Comparison of ENCODE assay signal across 16 cellular contexts in the genomic region with DNA sequence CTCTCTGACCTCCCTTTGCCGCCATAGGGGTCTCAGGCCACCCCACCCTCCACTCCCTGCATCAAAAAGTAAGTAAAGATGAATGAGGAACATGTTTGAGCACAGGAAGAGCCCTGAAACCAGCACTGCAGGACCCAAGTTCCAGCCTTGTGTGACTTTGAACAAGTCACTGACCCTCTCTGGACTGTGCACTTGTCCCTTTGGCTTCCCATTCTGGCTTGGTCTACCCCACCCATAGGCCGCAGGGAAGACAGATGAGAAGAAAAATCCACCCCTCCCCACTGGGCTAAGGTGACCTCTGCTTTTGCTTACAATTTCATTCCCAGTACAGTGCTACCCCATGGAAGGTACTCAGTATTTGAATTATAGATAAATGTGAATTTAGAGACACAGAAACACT. TPM values are rescaled to one million over a fixed set of nuclear protein-coding genes. Genes with fewer than 3 reads are reported as not detected.
A peak's percentile ranks its signal among the peaks of the same experiment; 100 is the strongest.
DNase-seq lines count a peak whose midpoint lies in the region; ATAC-seq, FAIRE-seq and TF ChIP-seq lines count a peak whose summit lies in the region.
"Had no signal": no experiment of that assay in that cellular context is flagged by ENCODE, and none has a peak within 500 bp of the region (broad histone marks: within the 10 kb centered on the region; RNA-seq: fewer than 3 reads in every experiment).

No MANE protein-coding gene starts in this region.

- H4K12ac ChIP-seq in trophoblast cell (ENCODE audit: low read depth, low read length): no peak overlapping the region

- H4K5ac ChIP-seq in IMR-90 (ENCODE audit: low read depth, low read length): no peak overlapping the region

- no peak for DNase-seq in IMR-90
- DNase-seq in coronary artery (ENCODE audit: low spot score): no peak
- no peak for DNase-seq in HepG2 (ENCODE audit: low spot score)
- no peak for DNase-seq in trophoblast cell
- no peak for DNase-seq in cardiac septum (ENCODE audit: low spot score)
- no peak for DNase-seq in NCI-H2171 (lab: John Stamatoyannopoulos, UW)
- DNase-seq: CD4-positive, CD25-positive, alpha-beta regulatory T cell; NCI-H1105; NCI-H1694; NCI-H2227 treated with DMSO at 0.1 percent for 48 hours; NCI-H524 had no signal

- H2BK5ac ChIP-seq in IMR-90 (ENCODE audit: low read depth, low read length, poor library complexity, severe bottlenecking): no peak overlapping the region
- H2BK5ac ChIP-seq in trophoblast cell (ENCODE audit: low read depth, low read length, poor library complexity): no peak overlapping the region

- H3K9me3 ChIP-seq in IMR-90 (ENCODE audit: control insufficient read depth, insufficient read depth, low read length) (no peaks in the 10 kb centered on the region), HepG2 (ENCODE audit: low read length) (no peaks in the 10 kb centered on the region), trophoblast cell (ENCODE audit: insufficient read depth, low read depth, low read length) (peaks cover 3% of the 10 kb centered on the region)
- H3K9me3 ChIP-seq: MG63 had no signal

- H3K4me1 ChIP-seq in IMR-90 (ENCODE audit: control insufficient read depth, insufficient read depth, low read length) (peaks cover 6% of the 10 kb centered on the region; the same call in 1 of the 2 replicates), HepG2 (ENCODE audit: insufficient read depth, low read length) (peaks cover 96% of the 10 kb centered on the region), trophoblast cell (ENCODE audit: control insufficient read depth in 1 of 2, insufficient read depth in 2 of 2, low read length in 2 of 2) (peaks cover 11 to 19% of the 10 kb centered on the region in 2 experiments)

- dilution Hi-C loops in IMR-90 (cut with HindIII; ENCODE audit: low sequenced_read_pairs, unreplicated experiment): no loop called here

- H3K27me3 ChIP-seq in IMR-90 (ENCODE audit: control insufficient read depth, insufficient read depth, low read length) (no peaks in the 10 kb centered on the region), HepG2 (ENCODE audit: control insufficient read depth in 1 of 2, insufficient read depth in 2 of 2, low read length in 2 of 2) (no peaks in the 10 kb centered on the region), trophoblast cell (ENCODE audit: insufficient read depth, low read length) (no peaks in the 10 kb centered on the region)
- H3K27me3 ChIP-seq: MG63 had no signal

- H3K36me3 ChIP-seq in IMR-90 (ENCODE audit: control insufficient read depth, insufficient read depth, low read length) (no peaks in the 10 kb centered on the region), HepG2 (replicated peaks in 1 of 2; ENCODE audit: control insufficient read depth in 1 of 2, insufficient read depth in 2 of 2, low read length in 2 of 2) (no peaks in the 10 kb centered on the region), trophoblast cell (ENCODE audit: control insufficient read depth in 1 of 2, insufficient read depth in 2 of 2, low read length in 2 of 2) (no peaks in the 10 kb centered on the region)
- H3K36me3 ChIP-seq: MG63 had no signal

- in situ Hi-C loops in IMR-90 (cut with MboI; ENCODE audit: low sequenced_read_pairs): loop anchor here (25.0 kb wide), 2 partner anchors 575 to 1025 kb away; no protein-coding TSS in a partner anchor
- in situ Hi-C loops in HepG2 (cut with HindIII; ENCODE audit: extremely low pct_ligation_motif_present, low pct_unique_long_range_greater_than_20kb): no loop called here

- H3K18ac ChIP-seq in IMR-90 (ENCODE audit: low read depth, low read length) (0 out of 2 replicates have a peak overlapping the region, but pooled peaks have one; percentile 14), trophoblast cell (ENCODE audit: low read length) (peak overlapping the region; percentile 11)

- no peak overlapping the region for H2BK20ac ChIP-seq in IMR-90 (ENCODE audit: low read depth, low read length)

- no peak overlapping the region for H2AK9ac ChIP-seq in IMR-90 (replicated peaks; ENCODE audit: low read depth, low read length, poor library complexity)

- no peak overlapping the region for H2BK120ac ChIP-seq in IMR-90 (ENCODE audit: low read depth, low read length)
- H2BK120ac ChIP-seq in trophoblast cell (ENCODE audit: insufficient read depth, low read length, poor library complexity): no peak overlapping the region

- H4K20me1 ChIP-seq in IMR-90 (ENCODE audit: insufficient read depth, low read length) (no peaks in the 10 kb centered on the region), HepG2 (ENCODE audit: insufficient read depth, low read length) (no peaks in the 10 kb centered on the region)

- no peak for TF ChIP-seq EP300 in HepG2 (IDR thresholded peaks at IDR 0.05; ENCODE audit: low read depth in 2 of 2, low read length in 2 of 2)
- no peak for TF ChIP-seq EP300 in HepG2 (CRISPR knock-in tag; IDR thresholded peaks at IDR 0.05; ENCODE audit: borderline replicate concordance)

- FAIRE-seq in HepG2 (lab: Jason Lieb, UNC): no peak

- H2BK15ac ChIP-seq in IMR-90 (ENCODE audit: low read depth, low read length): no peak overlapping the region

- intact Hi-C loops in IMR-90 (cut with micrococcal nuclease): no loop called here
- intact Hi-C loops in HepG2 (cut with micrococcal nuclease; ENCODE audit: unreplicated experiment): no loop called here
- intact Hi-C loops in cardiac septum (cut with DNase I): loop anchor here (5.0 kb wide), 1 partner anchor 245 kb away; a partner anchor contains a TSS

- no peak for TF ChIP-seq CTCF in IMR-90 (conservative IDR thresholded peaks at IDR 0.05; ENCODE audit: low read depth, low read length)
- TF ChIP-seq CTCF in coronary artery (IDR thresholded peaks at IDR 0.05): no peak
- no peak for TF ChIP-seq CTCF in HepG2 (CRISPR knock-in tag; IDR thresholded peaks at IDR 0.05)

- peak overlapping the region; percentile 62 for H2BK12ac ChIP-seq in trophoblast cell (ENCODE audit: low read length)

- no peak overlapping the region for H3K56ac ChIP-seq in IMR-90 (ENCODE audit: extremely low read depth, insufficient read depth, low read length)

- TF ChIP-seq POLR2A in IMR-90 (IDR thresholded peaks at IDR 0.05; ENCODE audit: low read depth, low read length) (no peak), HepG2 (IDR thresholded peaks at IDR 0.05; ENCODE audit: insufficient read depth in 1 of 2, low read depth in 2 of 2, low read length in 2 of 2) (no peak)

- H3K9ac ChIP-seq in IMR-90 (ENCODE audit: low read depth, low read length): no peak overlapping the region
- no peak overlapping the region for H3K9ac ChIP-seq in HepG2 (ENCODE audit: insufficient read depth, low read depth, low read length)
- H3K9ac ChIP-seq in trophoblast cell (ENCODE audit: low read length): no peak overlapping the region

- H2AFZ ChIP-seq in IMR-90 (replicated peaks; ENCODE audit: low read length, poor library complexity) (peak overlapping the region; percentile 4), HepG2 (ENCODE audit: low read length) (no peak overlapping the region), trophoblast cell (ENCODE audit: insufficient read depth, low read length, poor library complexity) (no peak overlapping the region)
- H2AFZ ChIP-seq: GM23338 had no signal

- no peak overlapping the region for H4K91ac ChIP-seq in IMR-90 (ENCODE audit: insufficient read depth, low read depth, low read length)
- peak overlapping the region; percentile 31 for H4K91ac ChIP-seq in trophoblast cell (ENCODE audit: low read depth, low read length)

- H2AK5ac ChIP-seq in IMR-90 (ENCODE audit: low read depth, low read length) (no peak overlapping the region), trophoblast cell (ENCODE audit: low read length) (peak overlapping the region; percentile 81)

- no peak overlapping the region for H3K4me2 ChIP-seq in IMR-90 (ENCODE audit: low read depth, low read length)
- no peak overlapping the region for H3K4me2 ChIP-seq in HepG2 (ENCODE audit: low read depth, low read length)
- no peak overlapping the region for H3K4me2 ChIP-seq in trophoblast cell (ENCODE audit: low read length)
- H3K4me2 ChIP-seq: GM23338 had no signal

- H3K14ac ChIP-seq in IMR-90 (replicated peaks; ENCODE audit: low read depth, low read length) (no peak overlapping the region), trophoblast cell (ENCODE audit: low read length) (no peak overlapping the region)

- H3K79me1 ChIP-seq in IMR-90 (ENCODE audit: low read depth in 1 of 2, low read length in 2 of 2) (no peaks in the 10 kb centered on the region), trophoblast cell (ENCODE audit: low read length) (peaks cover 15% of the 10 kb centered on the region)

- H4K8ac ChIP-seq in IMR-90 (ENCODE audit: low read depth in 2 of 2, low read length in 2 of 2): no peak overlapping the region
- peak overlapping the region; percentile 32 for H4K8ac ChIP-seq in trophoblast cell (ENCODE audit: low read depth, low read length)

- ATAC-seq in IMR-90 (ENCODE audit: low read depth) (no peak), HepG2 (no peak), GM21390 (IDR thresholded peaks at IDR 0.05; ENCODE audit: unreplicated experiment) (no peak)
- ATAC-seq: GM23338, Panc1, Right ventricle myocardium inferior had no signal

- no peaks in the 10 kb centered on the region for H3K79me2 ChIP-seq in HepG2 (ENCODE audit: insufficient read depth, low read length)
- H3K79me2 ChIP-seq in trophoblast cell (ENCODE audit: control insufficient read depth, insufficient read depth, low read length, poor library complexity): peaks cover 1% of the 10 kb centered on the region

- H3K4ac ChIP-seq in IMR-90 (ENCODE audit: low read depth, low read length) (no peak overlapping the region), trophoblast cell (ENCODE audit: low read depth, low read length) (no peak overlapping the region)

- CTCF ChIA-PET in IMR-90 (lab: Yijun Ruan, JAX) (no interaction called here), HepG2 (lab: Yijun Ruan, JAX; ENCODE audit: low intra/inter-chr PET ratio, low total read pairs) (no interaction called here)

- H3K4me3 ChIP-seq in IMR-90 (ENCODE audit: insufficient read depth, low read depth, low read length) (no peak overlapping the region), coronary artery (no peak overlapping the region), HepG2 (replicated peaks in 1 of 3; ENCODE audit: insufficient read depth in 1 of 3, low read depth in 2 of 3, low read length in 3 of 3) (no peak overlapping the region), trophoblast cell (ENCODE audit: low read depth, low read length) (no peak overlapping the region)
- H3K4me3 ChIP-seq: GM23338, MG63 had no signal

- no peak overlapping the region for H3K27ac ChIP-seq in IMR-90 (ENCODE audit: insufficient read depth, low read length)
- peak overlapping the region; percentile 20 to 33 for H3K27ac ChIP-seq in coronary artery
- H3K27ac ChIP-seq in HepG2 (ENCODE audit: extremely low read length, insufficient read depth, low read length): peak overlapping the region; percentile 4
- H3K27ac ChIP-seq in trophoblast cell (ENCODE audit: low read depth, low read length): no peak overlapping the region

- no peak for TF ChIP-seq RAD21 in IMR-90 (IDR thresholded peaks at IDR 0.05; ENCODE audit: low read length)
- TF ChIP-seq RAD21 in HepG2 (CRISPR knock-in tag; IDR thresholded peaks at IDR 0.05): no peak

- no CpG with 5 or more reads among the region's 2 CpGs for WGBS in IMR-90 (ENCODE audit: extremely low coverage in 2 of 2, insufficient read length in 1 of 2), 2 experiments
- 89% methylated on average over 2 of the region's 2 CpGs for WGBS in HepG2 (ENCODE audit: low lambda C conversion rate)
- no CpG with 5 or more reads among the region's 2 CpGs for WGBS in trophoblast cell (ENCODE audit: extremely low coverage, insufficient coverage, insufficient read length)

- no peak overlapping the region for H3K23ac ChIP-seq in IMR-90 (ENCODE audit: low read depth, low read length)
- no peak overlapping the region for H3K23ac ChIP-seq in trophoblast cell (ENCODE audit: low read length)

- BruUV-seq in IMR-90 (replicated peaks; lab: Mats Ljungman, UMichigan) (no TSS peak), HepG2 (replicated peaks; lab: Mats Ljungman, UMichigan) (no TSS peak)

- no peaks in the 10 kb centered on the region for H3K9me1 ChIP-seq in IMR-90 (ENCODE audit: insufficient read depth, low read length)

- POLR2A ChIA-PET in IMR-90 (lab: Charles Lee; ENCODE audit: unreplicated experiment): no interaction called here
- POLR2A ChIA-PET in HepG2 (lab: Yijun Ruan, JAX): interaction anchor here (1.3 to 2.7 kb wide), 2 partner anchors 107 to 116 kb away, joined by 3 to 10 read pairs; no protein-coding TSS in a partner anchor

RNA-seq across cellular contexts. Expression of a gene that starts 43.8 kb away (rescaled TPM):
- total RNA-seq in IMR-90 (2012; rRNA removed) (1.3 and 2.2 TPM in 2 replicates), HepG2 (2016; rRNA removed; fragmentation: Illumina TruSeq; extraction: Trizol) (0.22 and 0.28 TPM in 2 replicates), cardiac septum (1.4 TPM)
- polyA plus RNA-seq in IMR-90 (2012; rRNA removed) (1.2 and 1.8 TPM in 2 replicates), HepG2 (2011; rRNA removed) (0.30 and 0.50 TPM in 2 replicates)
- 0.62 and 0.76 TPM in 2 replicates for polyA plus RNA-seq in IMR-90 (2012; cell fraction: cytosol; rRNA removed)
- 0.34 and 2.2 TPM in 2 replicates for polyA plus RNA-seq in IMR-90 (2012; cell fraction: nucleus; rRNA removed; ENCODE audit: low replicate concordance)
- total RNA-seq in HepG2 (2016; cell fraction: cytosol; rRNA removed; fragmentation: Illumina TruSeq; extraction: Trizol; ENCODE audit: low read depth): 0.18 TPM in 1 of 2 replicates, not detected in the other
- total RNA-seq in HepG2 (2016; cell fraction: insoluble cytoplasmic fraction; rRNA removed; fragmentation: Illumina TruSeq; extraction: Trizol): 0.07 and 0.30 TPM in 2 replicates
- 0.24 and 0.25 TPM in 2 replicates for total RNA-seq in HepG2 (2016; cell fraction: membrane; rRNA removed; fragmentation: Illumina TruSeq; extraction: Trizol)
- 0.40 TPM in 1 of 2 replicates, not detected in the other for total RNA-seq in HepG2 (2016; cell fraction: nucleus; rRNA removed; fragmentation: Illumina TruSeq; extraction: Trizol)
- polyA plus RNA-seq in HepG2 (2011; cell fraction: cytosol; rRNA removed): 0.20 and 0.33 TPM in 2 replicates
- 0.11 and 0.16 TPM in 2 replicates for polyA plus RNA-seq in HepG2 (2011; cell fraction: nucleus; rRNA removed)
- polyA plus RNA-seq in HepG2 (2012): 0.16 and 0.24 TPM in 2 replicates
- polyA plus RNA-seq in HepG2 (2016; cell fraction: cytosol; fragmentation: Illumina TruSeq; extraction: Trizol; ENCODE audit: low read depth): 0.19 and 0.25 TPM in 2 replicates
- 0.12 and 0.22 TPM in 2 replicates for polyA plus RNA-seq in HepG2 (2016; cell fraction: insoluble cytoplasmic fraction; fragmentation: Illumina TruSeq; extraction: Trizol; ENCODE audit: low read depth)
- polyA plus RNA-seq in HepG2 (2016; cell fraction: membrane; fragmentation: Illumina TruSeq; extraction: Trizol; ENCODE audit: low read depth): 0.35 and 0.46 TPM in 2 replicates
- 0.25 and 0.76 TPM in 2 replicates for polyA plus RNA-seq in HepG2 (2016; cell fraction: nucleus; fragmentation: Illumina TruSeq; extraction: Trizol; ENCODE audit: insufficient read depth, low read depth)
- 0.21 and 0.32 TPM in 2 replicates for polyA minus RNA-seq in HepG2 (2011; rRNA and poly(A)+ RNA removed; ENCODE audit: low replicate concordance)
- polyA minus RNA-seq in HepG2 (2011; cell fraction: cytosol; rRNA and poly(A)+ RNA removed): 0.35 TPM in 1 of 2 replicates, not detected in the other
- polyA minus RNA-seq in HepG2 (2011; cell fraction: nucleus; rRNA and poly(A)+ RNA removed): 0.25 and 0.52 TPM in 2 replicates
- 1.2 and 1.4 TPM in 2 replicates for polyA plus RNA-seq in trophoblast cell (2013)
- total RNA-seq: CD4-positive, CD25-positive, alpha-beta regulatory T cell had no signal
- polyA plus RNA-seq: CD4-positive, CD25-positive, alpha-beta regulatory T cell had no signal

Comparison
In these comparisons a context has a peak if more than half of its experiments do, and no peak if none do; other contexts are left out.
1. H3K27ac ChIP-seq: peak in coronary artery (2 of 2) and HepG2 (single experiment); none in IMR-90 (single experiment) and trophoblast cell (single experiment).